In the genomic region with DNA sequence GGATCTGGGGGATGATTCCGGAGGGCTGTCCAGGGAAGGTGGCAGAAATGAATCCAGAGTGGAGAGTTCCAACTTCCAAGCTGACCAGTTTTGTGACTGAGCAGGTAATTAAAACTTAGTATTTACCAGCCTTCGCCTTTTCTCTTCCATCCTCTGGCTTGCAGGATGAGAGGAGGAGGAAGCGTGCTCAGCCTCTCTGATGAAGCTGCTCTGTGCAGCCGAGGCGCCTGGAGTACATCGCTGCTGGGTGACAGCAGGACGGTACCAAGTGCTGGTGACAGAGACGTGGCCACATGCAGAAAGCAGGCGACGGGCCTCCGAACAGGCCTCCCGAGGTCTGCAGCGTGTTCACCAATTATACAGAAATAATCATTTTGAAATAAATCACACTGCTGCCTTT, we compare ENCODE assay signal across 15 cellular contexts.
DNase-seq lines count a peak whose midpoint lies in the region; ATAC-seq and TF ChIP-seq lines count a peak whose summit lies in the region.
"Had no signal": no experiment of that assay in that cellular context is flagged by ENCODE, and none has a peak within 500 bp of the region (broad histone marks: within the 10 kb centered on the region; RNA-seq: fewer than 3 reads in every experiment).

No MANE protein-coding gene starts in this region.

- H3K4me3 Mint-ChIP-seq in CD8-positive, alpha-beta T cell: no peak overlapping the region
- no peak overlapping the region for H3K4me3 Mint-ChIP-seq in activated naive CD8-positive, alpha-beta T cell treated with anti-CD3 and anti-CD28 coated beads, Interleukin-2, amount 50 U/mL, for 24 hours
- peak overlapping the region; percentile 51 to 66 (median 61) for H3K4me3 Mint-ChIP-seq in immature natural killer cell

- H3K4me2 ChIP-seq in osteoblast (ENCODE audit: insufficient read depth, low read length): no peak overlapping the region

- no peaks in the 10 kb centered on the region for H3K79me2 ChIP-seq in osteoblast (ENCODE audit: insufficient read depth, low read length)

- H2AFZ ChIP-seq in osteoblast (ENCODE audit: low read length): no peak overlapping the region

- H3K27me3 Mint-ChIP-seq in CD8-positive, alpha-beta T cell (ENCODE audit: low read depth): no peaks in the 10 kb centered on the region
- no peaks in the 10 kb centered on the region for H3K27me3 Mint-ChIP-seq in activated naive CD8-positive, alpha-beta T cell treated with anti-CD3 and anti-CD28 coated beads, Interleukin-2, amount 50 U/mL, for 24 hours
- H3K27me3 Mint-ChIP-seq in immature natural killer cell (ENCODE audit: low read depth in 3 of 3): peaks cover 7 to 14% (median 14%) of the 10 kb centered on the region in 3 donors

- peaks cover 63% of the 10 kb centered on the region for H3K4me1 Mint-ChIP-seq in CD8-positive, alpha-beta T cell (ENCODE audit: low read depth)
- H3K4me1 Mint-ChIP-seq in activated naive CD8-positive, alpha-beta T cell treated with anti-CD3 and anti-CD28 coated beads, Interleukin-2, amount 50 U/mL, for 24 hours: peaks cover 50% of the 10 kb centered on the region
- peaks cover 85 to 89% of the 10 kb centered on the region in 2 donors for H3K4me1 Mint-ChIP-seq in immature natural killer cell

- TF ChIP-seq CTCF in CD8-positive, alpha-beta T cell (IDR thresholded peaks at IDR 0.05): no peak
- no peak for TF ChIP-seq CTCF in osteoblast (IDR thresholded peaks at IDR 0.05; ENCODE audit: extremely low read depth, low read depth, low read length)

- peaks cover 25% of the 10 kb centered on the region for H3K4me1 ChIP-seq in CD8-positive, alpha-beta T cell (ENCODE audit: insufficient read depth, low read length)
- peaks cover 7% of the 10 kb centered on the region for H3K4me1 ChIP-seq in osteoblast (ENCODE audit: insufficient read depth, low read length)

- no peaks in the 10 kb centered on the region for H4K20me1 ChIP-seq in osteoblast (ENCODE audit: insufficient read depth, low read length)

- CTCF ChIA-PET in CD8-positive, alpha-beta T cell (lab: Charles Lee): no interaction called here

- intact Hi-C loops in CD8-positive, alpha-beta T cell (cut with DNase I, micrococcal nuclease): no loop called here
- intact Hi-C loops in left ventricle myocardium superior (cut with micrococcal nuclease): no loop called here

- no peaks in the 10 kb centered on the region for H3K9me3 Mint-ChIP-seq in CD8-positive, alpha-beta T cell
- H3K9me3 Mint-ChIP-seq in activated naive CD8-positive, alpha-beta T cell treated with anti-CD3 and anti-CD28 coated beads, Interleukin-2, amount 50 U/mL, for 24 hours: no peaks in the 10 kb centered on the region
- H3K9me3 Mint-ChIP-seq in immature natural killer cell: peaks cover 0 to 2% (median 0%) of the 10 kb centered on the region in 6 donors

- no peak for DNase-seq in CD8-positive, alpha-beta T cell
- no peak for DNase-seq in activated naive CD8-positive, alpha-beta T cell treated with anti-CD3 and anti-CD28 coated beads, Interleukin-2, amount 50 U/mL, for 24 hours
- DNase-seq in immature natural killer cell: no peak
- peak; percentile 34 for DNase-seq in osteoblast (ENCODE audit: insufficient read length, low spot score, missing footprints)
- no peak for DNase-seq in left ventricle myocardium superior
- DNase-seq: DMS153, MV-4-11, NCI-H1436, NCI-H2029 treated with DMSO at 0.1 percent for 48 hours, NCI-H510A treated with DMSO at 0.1 percent for 48 hours had no signal

- no peaks in the 10 kb centered on the region for H3K9me3 ChIP-seq in CD8-positive, alpha-beta T cell (ENCODE audit: low read length)
- H3K9me3 ChIP-seq in osteoblast (ENCODE audit: low read depth, low read length): no peaks in the 10 kb centered on the region

- peaks cover 55% of the 10 kb centered on the region for H3K36me3 Mint-ChIP-seq in CD8-positive, alpha-beta T cell
- H3K36me3 Mint-ChIP-seq in activated naive CD8-positive, alpha-beta T cell treated with anti-CD3 and anti-CD28 coated beads, Interleukin-2, amount 50 U/mL, for 24 hours (ENCODE audit: low read depth): peaks cover 21% of the 10 kb centered on the region
- peaks cover 3 to 14% (median 11%) of the 10 kb centered on the region in 3 donors for H3K36me3 Mint-ChIP-seq in immature natural killer cell

- H3K27me3 ChIP-seq in CD8-positive, alpha-beta T cell (ENCODE audit: insufficient read depth, low read length): no peaks in the 10 kb centered on the region
- H3K27me3 ChIP-seq in osteoblast (ENCODE audit: insufficient read depth, low read length): no peaks in the 10 kb centered on the region

- H3K27ac Mint-ChIP-seq in CD8-positive, alpha-beta T cell: peak overlapping the region; percentile 52
- peak overlapping the region; percentile 38 for H3K27ac Mint-ChIP-seq in activated naive CD8-positive, alpha-beta T cell treated with anti-CD3 and anti-CD28 coated beads, Interleukin-2, amount 50 U/mL, for 24 hours
- peak overlapping the region; percentile 34 to 90 (median 77) for H3K27ac Mint-ChIP-seq in immature natural killer cell

- no peak overlapping the region for H3K27ac ChIP-seq in CD8-positive, alpha-beta T cell (ENCODE audit: low read depth, low read length)
- H3K27ac ChIP-seq in osteoblast (ENCODE audit: low read depth, low read length): no peak overlapping the region

- POLR2A ChIA-PET in CD8-positive, alpha-beta T cell (lab: Charles Lee): interaction anchor here (1.1 kb wide), 1 partner anchor 10 kb away, joined by 3 read pairs; no protein-coding TSS in a partner anchor

- H3K36me3 ChIP-seq in CD8-positive, alpha-beta T cell (ENCODE audit: insufficient read depth, low read length): peaks cover 3% of the 10 kb centered on the region
- no peaks in the 10 kb centered on the region for H3K36me3 ChIP-seq in osteoblast (ENCODE audit: insufficient read depth, low read length)

- ATAC-seq in CD8-positive, alpha-beta T cell: no peak
- no peak for ATAC-seq in activated naive CD8-positive, alpha-beta T cell treated with anti-CD3 and anti-CD28 coated beads, Interleukin-2, amount 50 U/mL, for 24 hours
- no peak for ATAC-seq in HG03354 (IDR thresholded peaks at IDR 0.05; ENCODE audit: poor library complexity, severe bottlenecking, unreplicated experiment)
- no peak for ATAC-seq in HG02885 (IDR thresholded peaks at IDR 0.05; ENCODE audit: poor library complexity, unreplicated experiment)
- no peak for ATAC-seq in left ventricle myocardium superior
- no peak for ATAC-seq in HG02970 (IDR thresholded peaks at IDR 0.05; ENCODE audit: low FRiP score, unreplicated experiment)
- ATAC-seq: Panc1, Right ventricle myocardium inferior had no signal

- H3K4me3 ChIP-seq in CD8-positive, alpha-beta T cell (ENCODE audit: low read depth, low read length): no peak overlapping the region
- H3K4me3 ChIP-seq in osteoblast (ENCODE audit: insufficient read depth, low read length): no peak overlapping the region

Comparison
In these comparisons a context has a peak if more than half of its experiments do, and no peak if none do; other contexts are left out.
1. H3K4me3 Mint-ChIP-seq: peak in immature natural killer cell (5 of 5); none in CD8-positive, alpha-beta T cell (single experiment) and activated naive CD8-positive, alpha-beta T cell treated with anti-CD3 and anti-CD28 coated beads, Interleukin-2, amount 50 U/mL, for 24 hours (single experiment).
2. Peak in every context shown above with its lines, with median percentiles within 50 percentile points of each other: H3K27ac Mint-ChIP-seq.